ENCODE assay signal across 24 cellular contexts in the genomic region with DNA sequence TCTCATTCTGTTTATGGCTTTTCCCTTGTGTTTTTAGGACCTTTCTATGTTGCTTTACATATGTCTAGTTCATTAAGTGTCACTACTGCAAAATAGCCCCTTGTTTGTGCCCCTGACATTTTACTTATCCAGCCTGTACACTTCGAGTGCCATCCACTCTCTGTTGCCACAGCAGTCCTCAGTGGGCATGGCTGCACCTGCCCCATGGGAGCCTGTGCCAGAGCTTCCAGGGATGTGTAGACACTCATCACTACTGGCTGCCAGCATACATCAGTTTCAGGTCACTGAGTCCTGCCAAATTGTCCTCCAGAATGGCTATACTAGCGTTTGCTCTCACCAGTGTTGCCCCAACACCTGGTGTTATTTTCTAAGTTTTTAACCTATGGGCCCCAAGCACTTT.
"Had no signal": no experiment of that assay in that cellular context is flagged by ENCODE, and none has a peak within 500 bp of the region (broad histone marks: within the 10 kb centered on the region; RNA-seq: fewer than 3 reads in every experiment).

No MANE protein-coding gene starts in this region.

- DNase-seq: activated B cell treated with CpG ODN at 0.5 μM for 24 hours; activated CD4-positive, alpha-beta memory T cell treated with anti-CD3 and anti-CD28 coated beads, Interleukin-2, amount 10 ng/mL, durations not matched to agents 7 days and 5 days; activated CD4-positive, alpha-beta T cell treated with anti-CD3 and anti-CD28 coated beads for 1 hour; activated CD4-positive, alpha-beta T cell treated with anti-CD3 and anti-CD28 coated beads, Interleukin-2, amount 10 ng/mL, durations not matched to agents 24 days and 14 days; activated gamma-delta T cell; activated naive CD4-positive, alpha-beta T cell treated with anti-CD3 and anti-CD28 coated beads for 36 hours; activated T-cell treated with anti-CD3 and anti-CD28 coated beads for 4 hours; activated T-cell treated with anti-CD3 and anti-CD28 coated beads, Interleukin-2, amount 50 U/mL, for 48 hours; amygdala; NCI-H1092; NCI-H1417; NCI-H2081 treated with DMSO at 0.1 percent for 48 hours; NCI-H226; NCI-H510A; NCI-H69; PC-3; SIG-M5; T-helper 2 cell; T1000 had no signal

- H3K27ac Mint-ChIP-seq: activated B cell treated with CpG ODN at 0.5 μM for 24 hours; activated CD4-positive, alpha-beta memory T cell treated with anti-CD3 and anti-CD28 coated beads, Interleukin-2, amount 10 ng/mL, durations not matched to agents 7 days and 5 days; activated CD4-positive, alpha-beta T cell treated with anti-CD3 and anti-CD28 coated beads, Interleukin-2, amount 10 ng/mL, durations not matched to agents 24 days and 14 days; activated naive CD4-positive, alpha-beta T cell treated with anti-CD3 and anti-CD28 coated beads for 36 hours; activated naive CD8-positive, alpha-beta T cell; activated T-helper 17 cell treated with anti-CD3 and anti-CD28 coated beads, Interleukin-2, amount 50 U/mL, for 72 hours had no signal

- H3K27me3 Mint-ChIP-seq: activated B cell treated with CpG ODN at 0.5 μM for 24 hours; activated naive CD8-positive, alpha-beta T cell; brain had no signal

- H3K4me3 Mint-ChIP-seq: activated B cell treated with CpG ODN at 0.5 μM for 24 hours; activated CD4-positive, alpha-beta memory T cell treated with anti-CD3 and anti-CD28 coated beads, Interleukin-2, amount 10 ng/mL, durations not matched to agents 7 days and 5 days; activated CD4-positive, alpha-beta T cell treated with anti-CD3 and anti-CD28 coated beads, Interleukin-2, amount 10 ng/mL, durations not matched to agents 24 days and 14 days; activated naive CD4-positive, alpha-beta T cell treated with anti-CD3 and anti-CD28 coated beads for 36 hours; activated naive CD8-positive, alpha-beta T cell; activated T-helper 17 cell treated with anti-CD3 and anti-CD28 coated beads, Interleukin-2, amount 50 U/mL, for 72 hours; brain; central memory CD8-positive, alpha-beta T cell had no signal

- ATAC-seq: PC-3 had no signal

- H3K4me1 Mint-ChIP-seq: activated CD4-positive, alpha-beta T cell treated with anti-CD3 and anti-CD28 coated beads, Interleukin-2, amount 10 ng/mL, durations not matched to agents 24 days and 14 days; brain; central memory CD8-positive, alpha-beta T cell had no signal

- H3K27ac ChIP-seq: KMS-11 had no signal

- H3K9me3 Mint-ChIP-seq: activated B cell treated with CpG ODN at 0.5 μM for 24 hours; activated CD4-positive, alpha-beta memory T cell treated with anti-CD3 and anti-CD28 coated beads, Interleukin-2, amount 10 ng/mL, durations not matched to agents 7 days and 5 days; activated CD4-positive, alpha-beta T cell treated with anti-CD3 and anti-CD28 coated beads, Interleukin-2, amount 10 ng/mL, durations not matched to agents 24 days and 14 days; activated naive CD4-positive, alpha-beta T cell treated with anti-CD3 and anti-CD28 coated beads for 36 hours; activated T-helper 17 cell treated with anti-CD3 and anti-CD28 coated beads, Interleukin-2, amount 50 U/mL, for 72 hours; brain; central memory CD8-positive, alpha-beta T cell had no signal
